ENCODE assay signal across 25 cellular contexts in the genomic region with DNA sequence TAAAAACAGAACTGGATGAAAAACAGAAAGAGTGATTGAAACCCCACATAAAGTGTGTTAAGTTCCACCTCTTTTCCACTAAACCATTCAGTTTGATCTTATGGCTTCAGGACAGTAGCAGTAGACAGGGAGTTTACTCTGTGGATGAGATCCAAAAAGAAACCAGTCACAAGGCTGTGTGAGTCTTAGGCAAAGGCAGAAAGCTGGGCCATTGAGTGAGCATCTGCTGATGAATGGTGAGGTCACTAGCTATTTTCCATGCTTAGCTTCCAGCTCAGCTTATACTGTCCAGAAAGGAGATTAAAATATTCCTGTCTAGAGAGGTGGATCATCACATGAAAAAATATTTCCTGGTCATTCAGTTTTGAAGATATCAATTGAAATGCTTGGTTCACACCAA.
DNase-seq lines count a peak whose midpoint lies in the region; ATAC-seq and TF ChIP-seq lines count a peak whose summit lies in the region.
"Had no signal": no experiment of that assay in that cellular context is flagged by ENCODE, and none has a peak within 500 bp of the region (broad histone marks: within the 10 kb centered on the region; RNA-seq: fewer than 3 reads in every experiment).

No MANE protein-coding gene starts in this region.

- DNase-seq in ELR (ENCODE audit: low read depth) = peak; percentile 85
- peak; percentile 51 for DNase-seq in HT1080 (ENCODE audit: low read depth)
- peak; percentile 86 for DNase-seq in RKO (ENCODE audit: low spot score)
- DNase-seq in epithelial cell of esophagus (ENCODE audit: low read depth) = peak; percentile 27
- DNase-seq in HuH-7.5 (ENCODE audit: low spot score) = no peak
- DNase-seq in HT-29 (ENCODE audit: low spot score) = no peak
- no peak for DNase-seq in NCI-H748 (lab: John Stamatoyannopoulos, UW; ENCODE audit: unreplicated experiment)
- DNase-seq: AML-193; CD4-positive, alpha-beta T cell; DMS79; NCI-H1092 treated with DMSO at 0.1 percent for 48 hours; NCI-H1436; NCI-H187; NCI-H2081 treated with DMSO at 0.1 percent for 48 hours; NCI-H2171 treated with DMSO at 0.1 percent for 48 hours; NCI-H524; T-helper 17 cell; T1000 had no signal

- no peak for TF ChIP-seq CTCF in epithelial cell of esophagus (IDR thresholded peaks at IDR 0.05; ENCODE audit: insufficient read depth, low read depth, low read length, missing control alignments)

- H3K4me3 ChIP-seq in epithelial cell of esophagus (ENCODE audit: low read length) = no peak overlapping the region
- H3K4me3 ChIP-seq: A549; BLaER1 treated with 17β-estradiol and CSF1 and Interleukin-3, amounts not matched to agents 10 nM and 100 nM; GM23338 had no signal

- no peak for ATAC-seq in GM21423 (IDR thresholded peaks at IDR 0.05; ENCODE audit: unreplicated experiment)
- ATAC-seq: A549, GM23338, HCT116, Panc1, SK-N-SH treated with all-trans-retinoic acid at 6 μM for 48 hours, T-helper 17 cell had no signal

Comparison
In these comparisons a context has a peak if more than half of its experiments do, and no peak if none do; other contexts are left out.
1. DNase-seq: peak in ELR (single experiment), HT1080 (single experiment), RKO (single experiment) and epithelial cell of esophagus (single experiment); none in HuH-7.5 (single experiment), HT-29 (single experiment) and NCI-H748 (single experiment).